Comparison of ENCODE assay signal across 8 cellular contexts in the genomic region with DNA sequence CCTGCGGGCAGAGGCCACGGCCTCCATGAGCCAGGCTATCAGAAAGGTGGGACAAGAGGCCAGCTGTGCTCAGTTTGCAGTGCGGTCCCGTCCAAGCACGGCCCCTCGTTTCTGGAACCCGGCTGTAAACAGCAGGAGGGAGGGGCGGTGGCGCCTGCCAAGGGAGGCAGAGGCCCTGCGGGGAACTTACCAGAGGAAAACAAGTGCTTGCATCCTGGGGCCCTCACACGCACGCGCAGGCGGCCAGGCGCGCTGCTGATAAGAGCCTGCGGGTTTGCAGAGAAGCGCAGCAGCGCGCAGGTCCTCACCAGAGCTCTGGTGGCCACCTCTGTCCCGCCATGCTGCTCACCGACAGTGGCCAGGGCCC. TPM values are rescaled to one million over a fixed set of nuclear protein-coding genes. Genes with fewer than 3 reads are reported as not detected.
A peak's percentile ranks its signal among the peaks of the same experiment; 100 is the strongest.
DNase-seq lines count a peak whose midpoint lies in the region; ATAC-seq, FAIRE-seq and TF ChIP-seq lines count a peak whose summit lies in the region.

No MANE protein-coding gene starts in this region.

- intact Hi-C loops in Caco-2 (cut with micrococcal nuclease; ENCODE audit: unreplicated experiment): no loop called here

- H3K23me2 ChIP-seq in H1 (ENCODE audit: low read depth, low read length): no peaks in the 10 kb centered on the region

- no peak for TF ChIP-seq POLR2A in H1 (IDR thresholded peaks at IDR 0.05; ENCODE audit: control extremely low read depth in 1 of 2, low read depth in 2 of 2, low read length in 2 of 2)

- peak; percentile 58 to 77 for ATAC-seq in activated CD4-positive, CD25-positive, alpha-beta regulatory T cell treated with anti-CD3 and anti-CD28 coated beads, Interleukin-2, amount 50 U/mL, for 24 hours
- ATAC-seq in HG03139 (IDR thresholded peaks at IDR 0.05; ENCODE audit: unreplicated experiment): no peak

- H3K27me3 ChIP-seq in DOHH2 (ENCODE audit: control insufficient read depth, low read length) (no peaks in the 10 kb centered on the region), H1 (replicated peaks in 1 of 4; ENCODE audit: control insufficient read depth in 3 of 4, extremely low read depth in 1 of 4, insufficient read depth in 3 of 4, low read length in 3 of 4) (no peaks in the 10 kb centered on the region), Caco-2 (replicated peaks; ENCODE audit: control insufficient read depth, insufficient read depth, low read length) (no peaks in the 10 kb centered on the region)

- H3K27ac Mint-ChIP-seq in Caco-2 (ENCODE audit: unreplicated experiment): no peak overlapping the region

- no peak overlapping the region for H2AK5ac ChIP-seq in H1 (ENCODE audit: low read depth, low read length)

- no peak overlapping the region for H4K5ac ChIP-seq in H1 (ENCODE audit: insufficient read length, low read depth, low read length)

- no peak overlapping the region for H2BK20ac ChIP-seq in H1 (ENCODE audit: low read length)

- H3K36me3 Mint-ChIP-seq in Caco-2 (ENCODE audit: insufficient read depth, unreplicated experiment): peaks cover 13% of the 10 kb centered on the region

- no peaks in the 10 kb centered on the region for H3K9me2 ChIP-seq in DOHH2 (replicated peaks; ENCODE audit: control insufficient read depth, low read length)

- POLR2A ChIA-PET in H1 (lab: Charles Lee; ENCODE audit: partially characterized antibody) (no interaction called here), Caco-2 (lab: Charles Lee) (no interaction called here)

- H3K36me3 ChIP-seq in DOHH2 (ENCODE audit: control insufficient read depth, low read length) (peaks cover 19% of the 10 kb centered on the region), H1 (ENCODE audit: control insufficient read depth in 2 of 4, insufficient read depth in 4 of 4, low read length in 3 of 4) (peaks cover 0 to 11% (median 0%) of the 10 kb centered on the region in 4 experiments; a peak in 1 of 8 replicates), Caco-2 (ENCODE audit: control insufficient read depth, insufficient read depth, low read length) (no peaks in the 10 kb centered on the region; the same call in 1 of the 2 replicates)

- H3K79me1 ChIP-seq in H1 (ENCODE audit: low read depth, low read length): peaks cover 5% of the 10 kb centered on the region; the same call in 1 of the 2 replicates

- H3K4me1 Mint-ChIP-seq in Caco-2 (ENCODE audit: low read depth, unreplicated experiment): no peaks in the 10 kb centered on the region

- no peak overlapping the region for H3K14ac ChIP-seq in H1 (ENCODE audit: insufficient read length)

- H2BK15ac ChIP-seq in H1 (ENCODE audit: low read length): no peak overlapping the region

- H3K4me1 ChIP-seq in DOHH2 (ENCODE audit: control insufficient read depth, low read length) (peaks cover 77% of the 10 kb centered on the region), H1 (replicated peaks in 1 of 4; ENCODE audit: control insufficient read depth in 3 of 4, insufficient read depth in 4 of 4, low read length in 3 of 4) (peaks cover 3 to 24% (median 15%) of the 10 kb centered on the region in 4 experiments), Caco-2 (no peaks in the 10 kb centered on the region)

- H3K27me3 Mint-ChIP-seq in Caco-2 (ENCODE audit: insufficient read depth, unreplicated experiment): no peaks in the 10 kb centered on the region

- no peak overlapping the region for H3K9ac ChIP-seq in H1 (replicated peaks in 1 of 4; ENCODE audit: extremely low read depth in 1 of 4, low read depth in 3 of 4, low read length in 3 of 4)

- DNase-seq in H1 (ENCODE audit: low read depth in 1 of 2, low spot score in 2 of 2): no peak
- peak; percentile 69 for DNase-seq in pulmonary artery endothelial cell (ENCODE audit: low read depth, low spot score)
- no peak for DNase-seq in GOT3 (lab: John Stamatoyannopoulos, UW)
- no peak for DNase-seq in Caco-2
- DNase-seq in kidney glomerular epithelial cell (lab: John Stamatoyannopoulos, UW): no peak

- H3K4me2 ChIP-seq in DOHH2 (ENCODE audit: low read length) (peak overlapping the region; percentile 80), H1 (ENCODE audit: insufficient read depth in 1 of 2, low read depth in 2 of 2, low read length in 2 of 2) (no peak overlapping the region)

- H2BK5ac ChIP-seq in H1 (ENCODE audit: low read depth, low read length): no peak overlapping the region; the same call in 1 of the 2 replicates

- H3K9me3 Mint-ChIP-seq in Caco-2 (ENCODE audit: unreplicated experiment): no peaks in the 10 kb centered on the region

- H4K91ac ChIP-seq in H1 (replicated peaks; ENCODE audit: insufficient read length, low read length): no peak overlapping the region

- no peak overlapping the region for H2AFZ ChIP-seq in H1 (ENCODE audit: low read length)

- TF ChIP-seq CTCF in DOHH2 (IDR thresholded peaks at IDR 0.05; ENCODE audit: low read depth, low read length, poor library complexity, severe bottlenecking): no peak
- no peak for TF ChIP-seq CTCF in H1 (IDR thresholded peaks at IDR 0.05; ENCODE audit: control extremely low read depth in 1 of 3, insufficient read depth in 1 of 3, low read depth in 1 of 3, low read length in 3 of 3)
- no peak for TF ChIP-seq CTCF in Caco-2 (IDR thresholded peaks at IDR 0.05; ENCODE audit: insufficient read depth in 1 of 2, low read depth in 1 of 2, low read length in 1 of 2, severe bottlenecking in 1 of 2, unreplicated experiment in 1 of 2)

- no peak overlapping the region for H3K4me3 Mint-ChIP-seq in Caco-2 (ENCODE audit: unreplicated experiment)

- H2BK120ac ChIP-seq in H1 (replicated peaks; ENCODE audit: low read depth, low read length): no peak overlapping the region

- no peak for TF ChIP-seq RAD21 in H1 (IDR thresholded peaks at IDR 0.05 in 1 of 2, conservative IDR thresholded peaks at IDR 0.05 in 1 of 2; ENCODE audit: low read depth in 2 of 2, low read length in 2 of 2)

- H3K79me2 ChIP-seq in DOHH2 (ENCODE audit: control insufficient read depth, low read length) (peaks cover 31% of the 10 kb centered on the region), H1 (ENCODE audit: control insufficient read depth in 1 of 2, insufficient read depth in 2 of 2, low read length in 2 of 2) (no peaks in the 10 kb centered on the region)

- WGBS in H1 (ENCODE audit: extremely low coverage in 1 of 2, insufficient coverage in 1 of 2, insufficient read length in 1 of 2, insufficient replicate concordance in 2 of 2, low coverage in 1 of 2, low lambda C conversion rate in 2 of 2, missing lambda C conversion rate in 1 of 2), 2 experiments: 90% methylated on average over 22 of the region's 22 CpGs; no CpG with 5 or more reads in 1 of the 2 experiments

- peak overlapping the region; percentile 84 for H4K8ac ChIP-seq in H1 (ENCODE audit: extremely low read depth, insufficient read depth, low read length)

- CTCF ChIA-PET in H1 (lab: Charles Lee; ENCODE audit: partially characterized antibody): interaction anchor here (1.5 to 8.1 kb wide), 5 partner anchors 10 to 73 kb away, joined by 3 to 76 read pairs (median 6); a partner anchor contains a TSS
- CTCF ChIA-PET in Caco-2 (lab: Charles Lee): no interaction called here

- H3K4me3 ChIP-seq in DOHH2 (ENCODE audit: low read length) (peak overlapping the region; percentile 55), H1 (ENCODE audit: extremely low read depth in 1 of 4, insufficient read depth in 2 of 4, low read depth in 3 of 4, low read length in 4 of 4) (no peak overlapping the region), Caco-2 (ENCODE audit: low read depth, low read length) (no peak overlapping the region)

- no peak overlapping the region for H2BK12ac ChIP-seq in H1 (ENCODE audit: low read depth, low read length)

- H3K18ac ChIP-seq in H1 (ENCODE audit: extremely low read depth, low read length): no peak overlapping the region

- H3K27ac ChIP-seq in DOHH2 (ENCODE audit: low read depth, low read length): no peak overlapping the region
- no peak overlapping the region for H3K27ac ChIP-seq in H1 (ENCODE audit: low read depth, low read length)

- no peak overlapping the region for H3K23ac ChIP-seq in H1 (ENCODE audit: insufficient read length)

- no peaks in the 10 kb centered on the region for H3K9me3 ChIP-seq in DOHH2 (ENCODE audit: control insufficient read depth, insufficient read depth, low read length)
- H3K9me3 ChIP-seq in H1 (ENCODE audit: insufficient read depth in 2 of 2, low read depth in 1 of 2, low read length in 1 of 2): no peaks in the 10 kb centered on the region
- peaks cover 5% of the 10 kb centered on the region; the same call in 1 of the 2 replicates for H3K9me3 ChIP-seq in Caco-2

- H4K20me1 ChIP-seq in DOHH2 (ENCODE audit: control insufficient read depth, insufficient read depth, low read depth, low read length) (peaks cover 7% of the 10 kb centered on the region), H1 (replicated peaks in 1 of 2; ENCODE audit: control insufficient read depth in 1 of 2, insufficient read depth in 2 of 2, low read length in 2 of 2) (peaks cover 0 to 4% of the 10 kb centered on the region in 2 experiments)

- no peak overlapping the region for H3K4ac ChIP-seq in H1 (replicated peaks; ENCODE audit: insufficient read length, low read depth, low read length)

- no peak for FAIRE-seq in H1 (lab: Jason Lieb, UNC)

- BruUV-seq in Caco-2 (replicated peaks; lab: Mats Ljungman, UMichigan): no TSS peak

- no peak overlapping the region for H3K56ac ChIP-seq in H1 (replicated peaks; ENCODE audit: insufficient read length, low read depth, low read length)

- peaks cover 8% of the 10 kb centered on the region for H3F3A ChIP-seq in DOHH2 (ENCODE audit: control insufficient read depth, insufficient read depth)

- TF ChIP-seq EP300 in H1 (IDR thresholded peaks at IDR 0.05; ENCODE audit: borderline replicate concordance in 1 of 2, low read depth in 2 of 2, low read length in 2 of 2): no peak

RNA-seq across cellular contexts. Expression of a gene that starts 10.7 kb away (rescaled TPM):
- 0.54 and 1.8 TPM in 2 replicates for total RNA-seq in H1 (2021; fragmentation: NEBNext Ultra II Directional; extraction: Animal tissue kit (Norgen Biotek cat#: 25700))
- 2.7 and 3.9 TPM in 2 replicates for polyA plus RNA-seq in H1 (2011; rRNA removed)
- polyA plus RNA-seq in H1 (2011; cell fraction: cytosol; rRNA removed): 2.5 TPM
- 3.3 TPM for polyA plus RNA-seq in H1 (2011; cell fraction: nucleus; rRNA removed)
- polyA plus RNA-seq in H1 (2012, experiment 1 of 2): 0.62 to 1.8 TPM (median 1.3 TPM) in 4 replicates
- polyA plus RNA-seq in H1 (2012, experiment 2 of 2): 2.0 TPM
- polyA plus RNA-seq in H1 (2013, experiment 1 of 2): 1.1 TPM
- polyA plus RNA-seq in H1 (2013, experiment 2 of 2): 0.79 TPM
- 2.9 and 4.5 TPM in 2 replicates for polyA minus RNA-seq in H1 (2011; rRNA and poly(A)+ RNA removed)
- 0.81 TPM for polyA minus RNA-seq in H1 (2011; cell fraction: cytosol; rRNA and poly(A)+ RNA removed)
- 3.9 TPM for polyA minus RNA-seq in H1 (2011; cell fraction: nucleus; rRNA and poly(A)+ RNA removed)
- total RNA-seq in pulmonary artery endothelial cell: 17.4 and 29.8 TPM in 2 replicates
- 1.8 and 3.0 TPM in 2 replicates for total RNA-seq in Caco-2 (2022)

RNA-seq across cellular contexts. Expression of a gene that starts 32.8 kb away (rescaled TPM):
- total RNA-seq in H1 (2021; fragmentation: NEBNext Ultra II Directional; extraction: Animal tissue kit (Norgen Biotek cat#: 25700)): 0.24 and 0.52 TPM in 2 replicates
- polyA plus RNA-seq in H1 (2011; rRNA removed): 0.47 and 0.78 TPM in 2 replicates
- polyA plus RNA-seq in H1 (2011; cell fraction: cytosol; rRNA removed): 0.56 TPM
- polyA plus RNA-seq in H1 (2011; cell fraction: nucleus; rRNA removed): 1.00 TPM
- 0.36 to 0.68 TPM (median 0.62 TPM) in 4 replicates for polyA plus RNA-seq in H1 (2012, experiment 1 of 2)
- 0.17 TPM for polyA plus RNA-seq in H1 (2012, experiment 2 of 2)
- 0.20 TPM for polyA plus RNA-seq in H1 (2013, experiment 1 of 2)
- polyA plus RNA-seq in H1 (2013, experiment 2 of 2): 0.20 TPM
- 0.16 and 0.27 TPM in 2 replicates for polyA minus RNA-seq in H1 (2011; rRNA and poly(A)+ RNA removed)
- not detected for polyA minus RNA-seq in H1 (2011; cell fraction: cytosol; rRNA and poly(A)+ RNA removed)
- 0.70 TPM for polyA minus RNA-seq in H1 (2011; cell fraction: nucleus; rRNA and poly(A)+ RNA removed)
- 0.46 and 2.0 TPM in 2 replicates for total RNA-seq in pulmonary artery endothelial cell
- 0.25 TPM in 1 of 2 replicates, not detected in the other for total RNA-seq in Caco-2 (2022)
